Comparison of ENCODE assay signal across 22 cellular contexts in the genomic region with DNA sequence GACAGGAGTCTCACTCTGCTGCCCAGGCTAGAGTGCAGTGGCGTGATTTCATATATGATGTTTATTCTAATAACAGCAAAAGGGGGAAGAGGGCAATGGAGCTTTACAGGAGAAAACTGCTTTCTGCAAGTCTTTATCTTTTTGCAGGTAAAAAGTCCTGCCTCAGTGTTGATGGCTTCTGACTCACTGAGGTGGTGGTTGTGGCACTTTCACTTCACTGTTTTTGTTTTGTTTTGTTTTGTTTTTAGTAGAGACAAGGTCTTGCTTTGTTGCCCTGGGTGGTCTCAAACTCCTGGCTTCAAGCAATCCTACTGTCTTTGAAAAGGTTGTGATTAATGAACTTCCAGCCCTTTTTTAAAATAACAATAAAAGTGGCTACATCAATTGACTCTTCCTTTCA.
"Had no signal": no experiment of that assay in that cellular context is flagged by ENCODE, and none has a peak within 500 bp of the region (broad histone marks: within the 10 kb centered on the region; RNA-seq: fewer than 3 reads in every experiment).

No MANE protein-coding gene starts in this region.

- H3K4me1 ChIP-seq: lower lobe of right lung, psoas muscle, sigmoid colon, testis, tibial artery had no signal

- H3K4me1 Mint-ChIP-seq: memory B cell; stimulated activated effector memory CD8-positive, alpha-beta T cell treated with anti-CD3 and anti-CD28 coated beads, Interleukin-12 subunit alpha, Interleukin-12 subunit beta, amount 100 ng/mL, for 72 hours had no signal

- ATAC-seq: left ventricle myocardium superior; lower lobe of right lung; natural killer cell; psoas muscle; right cardiac atrium; stimulated activated effector memory CD8-positive, alpha-beta T cell treated with anti-CD3 and anti-CD28 coated beads, Interleukin-12 subunit alpha, Interleukin-12 subunit beta, amount 100 ng/mL, for 72 hours; stimulated activated naive CD8-positive, alpha-beta T cell treated with anti-CD3 and anti-CD28 coated beads, Interleukin-15, Interleukin-2, amounts not matched to agents 100 U/mL and 50 U/mL, for 24 hours had no signal

- H3K4me3 ChIP-seq: dorsolateral prefrontal cortex, lower lobe of right lung, ovary, psoas muscle, sigmoid colon, testis, tibial artery had no signal

- H3K36me3 Mint-ChIP-seq: stimulated activated effector memory CD8-positive, alpha-beta T cell treated with anti-CD3 and anti-CD28 coated beads, Interleukin-12 subunit alpha, Interleukin-12 subunit beta, amount 100 ng/mL, for 72 hours; type B pancreatic cell had no signal

- H3K4me3 Mint-ChIP-seq: memory B cell; natural killer cell; stimulated activated effector memory CD8-positive, alpha-beta T cell treated with anti-CD3 and anti-CD28 coated beads, Interleukin-12 subunit alpha, Interleukin-12 subunit beta, amount 100 ng/mL, for 72 hours; type B pancreatic cell had no signal

- DNase-seq: dorsolateral prefrontal cortex; effector CD4-positive, alpha-beta T cell; hypothalamus; immature natural killer cell; left ventricle myocardium superior; lower lobe of right lung; natural killer cell; occipital lobe; ovary; posterior cingulate gyrus; psoas muscle; right cardiac atrium; sigmoid colon; stimulated activated CD4-positive, alpha-beta T cell treated with anti-CD3 and anti-CD28 coated beads, Interleukin-2, amount 100 ng/mL, for 24 hours; stimulated activated CD4-positive, alpha-beta T cell treated with anti-CD3 and anti-CD28 coated beads, Interleukin-4, amount 100 ng/mL, for 24 hours; stimulated activated naive CD8-positive, alpha-beta T cell treated with anti-CD3 and anti-CD28 coated beads, Interleukin-15, Interleukin-2, amounts not matched to agents 100 U/mL and 50 U/mL, for 24 hours; substantia nigra; testis; tibial artery had no signal

- H3K36me3 ChIP-seq: lower lobe of right lung, ovary, sigmoid colon, tibial artery had no signal

- H3K27me3 ChIP-seq: ovary, sigmoid colon, testis, tibial artery had no signal

- H3K27ac Mint-ChIP-seq: memory B cell; natural killer cell; stimulated activated effector memory CD8-positive, alpha-beta T cell treated with anti-CD3 and anti-CD28 coated beads, Interleukin-12 subunit alpha, Interleukin-12 subunit beta, amount 100 ng/mL, for 72 hours; type B pancreatic cell had no signal

- H3K9me3 ChIP-seq: lower lobe of right lung, ovary, psoas muscle, testis had no signal
